In the genomic region with DNA sequence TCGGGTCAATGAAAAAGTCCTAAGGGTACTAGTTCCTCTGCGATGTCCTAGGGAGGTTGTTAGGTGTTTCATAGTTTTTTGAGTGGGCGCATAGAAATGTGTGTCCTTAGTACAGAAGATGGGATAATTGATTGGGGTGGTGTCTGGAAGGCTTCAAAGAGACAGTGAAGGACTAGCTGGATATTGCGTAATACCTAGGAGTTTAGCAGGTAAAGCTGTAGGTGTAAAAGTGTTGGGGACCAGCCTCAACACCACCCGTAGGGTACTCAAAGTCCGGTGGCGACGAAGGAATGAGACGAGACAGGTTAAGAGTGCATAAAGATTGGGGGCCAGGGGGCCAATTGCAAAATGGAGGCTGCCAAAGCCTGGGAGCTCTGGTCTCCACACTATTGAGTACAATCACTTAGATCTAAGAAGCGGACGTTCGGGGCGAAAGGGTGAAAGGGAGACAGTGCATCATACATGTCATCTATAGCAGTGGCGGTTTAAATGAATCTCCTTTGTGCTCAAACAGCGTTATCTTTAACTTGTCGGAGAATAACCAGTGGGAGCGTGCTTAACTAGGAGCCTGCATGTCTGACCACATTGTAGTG, we compare ENCODE assay signal across 8 cellular contexts. TPM values are rescaled to one million over a fixed set of nuclear protein-coding genes. Genes with fewer than 3 reads are reported as not detected.
DNase-seq lines count a peak whose midpoint lies in the region; ATAC-seq and TF ChIP-seq lines count a peak whose summit lies in the region.

No MANE protein-coding gene starts in this region.

- H4K20me1 ChIP-seq in GM23248 (ENCODE audit: insufficient read depth) = no peaks in the 10 kb centered on the region

- peak overlapping the region; percentile 89 for H3K9ac ChIP-seq in GM23248

- H3K4me1 ChIP-seq in GM23248 (ENCODE audit: insufficient read depth) (peaks cover 22% of the 10 kb centered on the region), SJSA1 (replicated peaks) (0 out of 2 replicates have a peak, but pooled peaks cover 2% of the 10 kb centered on the region)

- H3F3A ChIP-seq in GM23248 (ENCODE audit: insufficient read depth) = peaks cover 15% of the 10 kb centered on the region

- no peaks in the 10 kb centered on the region for H3K9me3 ChIP-seq in GM23248 (ENCODE audit: low read depth)
- no peaks in the 10 kb centered on the region for H3K9me3 ChIP-seq in SJSA1 (replicated peaks)

- no peak overlapping the region for H3K27ac ChIP-seq in GM23248
- H3K27ac ChIP-seq in SJSA1 = no peak overlapping the region

- no peak for DNase-seq in GM23248
- no peak for DNase-seq in SJSA1 (ENCODE audit: low read depth in 1 of 2, low spot score in 2 of 2)
- no peak for DNase-seq in fibroblast of mammary gland (ENCODE audit: low read depth)
- no peak for DNase-seq in retinal pigment epithelial cell (ENCODE audit: low read depth)
- no peak for DNase-seq in GM10266 (ENCODE audit: extremely low spot score)
- no peak for DNase-seq in stimulated activated CD4-positive, alpha-beta T cell treated with anti-CD3 and anti-CD28 coated beads, Interleukin-12 subunit alpha, Interleukin-12 subunit beta, amount 100 ng/mL, for 4 hours
- no peak for DNase-seq in SKM-1 treated with dmso at 0.1 percent for 144 hours (lab: John Stamatoyannopoulos, UW; ENCODE audit: unreplicated experiment)

- in situ Hi-C loops in GM23248 (cut with MboI) = no loop called here

- peak overlapping the region; percentile 71 for H3K4me2 ChIP-seq in GM23248 (ENCODE audit: unreplicated experiment)

- H3K27me3 ChIP-seq in GM23248 (replicated peaks; ENCODE audit: insufficient read depth) (no peaks in the 10 kb centered on the region), SJSA1 (replicated peaks) (no peaks in the 10 kb centered on the region)

- 54 to 55% methylated on average over 17 of the region's 17 CpGs for WGBS in GM23248 (ENCODE audit: low coverage in 1 of 2, low lambda C conversion rate in 2 of 2, missing lambda C conversion rate in 2 of 2), 2 experiments

- ATAC-seq in GM21737 (IDR thresholded peaks at IDR 0.05; ENCODE audit: unreplicated experiment) = no peak

- H3K79me2 ChIP-seq in GM23248 (ENCODE audit: insufficient read depth) = peaks cover 89% of the 10 kb centered on the region

- H3K36me3 ChIP-seq in GM23248 (ENCODE audit: low read depth) = no peaks in the 10 kb centered on the region
- H3K36me3 ChIP-seq in SJSA1 = no peaks in the 10 kb centered on the region

- TF ChIP-seq CTCF in fibroblast of mammary gland (conservative IDR thresholded peaks at IDR 0.05; ENCODE audit: control insufficient read depth, insufficient read depth, low read depth, low read length) (no peak), retinal pigment epithelial cell (conservative IDR thresholded peaks at IDR 0.05; ENCODE audit: low read depth, low read length) (no peak), GM10266 (IDR thresholded peaks at IDR 0.05; ENCODE audit: control insufficient read depth, insufficient read depth, low read depth, missing control alignments) (no peak)

- H3K9me2 ChIP-seq in GM23248 (ENCODE audit: insufficient read depth) = no peaks in the 10 kb centered on the region

- peak overlapping the region; percentile 78 for H2AFZ ChIP-seq in GM23248

- peak overlapping the region; percentile 77 for H3K4me3 ChIP-seq in GM23248
- peak overlapping the region; percentile 84 for H3K4me3 ChIP-seq in SJSA1
- peak overlapping the region; percentile 81 for H3K4me3 ChIP-seq in fibroblast of mammary gland (ENCODE audit: control insufficient read depth, low read depth, low read length)
- H3K4me3 ChIP-seq in retinal pigment epithelial cell (ENCODE audit: low read length) = peak overlapping the region; percentile 79

RNA-seq across cellular contexts. Expression of a gene that starts 1.0 kb away (rescaled TPM):
- 12.0 and 12.5 TPM in 2 replicates for total RNA-seq in GM23248 (2014; rRNA removed; shearing (Covaris generic))
- polyA plus RNA-seq in GM23248 (2016; fragmentation: Nextera tagmentation; extraction: Ambion mirVana) = 4.1 and 4.4 TPM in 2 replicates
- 21.8 and 28.7 TPM in 2 replicates for total RNA-seq in SJSA1 (2014; rRNA removed; shearing (Covaris generic))

RNA-seq across cellular contexts. Expression of a gene that starts 1.1 kb away (rescaled TPM):
- total RNA-seq in GM23248 (2014; rRNA removed; shearing (Covaris generic)) = 33.8 and 48.4 TPM in 2 replicates
- polyA plus RNA-seq in GM23248 (2016; fragmentation: Nextera tagmentation; extraction: Ambion mirVana) = 24.7 and 25.1 TPM in 2 replicates
- total RNA-seq in SJSA1 (2014; rRNA removed; shearing (Covaris generic)) = 18.9 and 21.2 TPM in 2 replicates
